ENCODE assay signal across 8 cellular contexts in genomic region chr14:74618078-74618952, GRCh38. TPM values are rescaled to one million over a fixed set of nuclear protein-coding genes. Genes with fewer than 3 reads are reported as not detected.
A peak's percentile ranks its signal among the peaks of the same experiment; 100 is the strongest.
DNase-seq lines count a peak whose midpoint lies in the region; ATAC-seq and TF ChIP-seq lines count a peak whose summit lies in the region.

No MANE protein-coding gene starts in this region.

- H3K4me1 Mint-ChIP-seq in dendritic cell treated with granulocyte-macrophage colony-stimulating factor and Interleukin-4, amounts not matched to agents 40 ng/mL and 50 ng/mL, for 4 days (ENCODE audit: low read depth) = peaks cover 93% of the 10 kb centered on the region

- DNase-seq in AG04450 (ENCODE audit: low read depth, low spot score) (no peak), pons (ENCODE audit: low spot score) (peak; percentile 52), thyroid gland (no peak)
- peak; percentile 74 for DNase-seq in Jurkat, Clone E6-1 (ENCODE audit: low read depth, low spot score)
- peak; percentile 49 to 68 for DNase-seq in activated CD4-positive, alpha-beta T cell treated with anti-CD3 and anti-CD28 coated beads for 4 hours

- peak overlapping the region; percentile 93 for H3K27ac ChIP-seq in AG04450 (ENCODE audit: low read depth, low read length)
- no peak overlapping the region for H3K27ac ChIP-seq in thyroid gland

- TF ChIP-seq POLR2A in thyroid gland (IDR thresholded peaks at IDR 0.05) = no peak

- intact Hi-C loops in dendritic cell treated with granulocyte-macrophage colony-stimulating factor and Interleukin-4, amounts not matched to agents 40 ng/mL and 50 ng/mL, for 4 days (cut with micrococcal nuclease) = no loop called here
- intact Hi-C loops in thyroid gland (cut with DNase I) = loop anchor here (5.0 to 10.0 kb wide), 3 partner anchors 86 to 256 kb away; no protein-coding TSS in a partner anchor

- H3K9me3 Mint-ChIP-seq in dendritic cell treated with granulocyte-macrophage colony-stimulating factor and Interleukin-4, amounts not matched to agents 40 ng/mL and 50 ng/mL, for 4 days = no peaks in the 10 kb centered on the region

- ATAC-seq in GM18861 (IDR thresholded peaks at IDR 0.05; ENCODE audit: unreplicated experiment) = no peak
- ATAC-seq in GM21529 (IDR thresholded peaks at IDR 0.05; ENCODE audit: unreplicated experiment) = no peak

- H3K27ac Mint-ChIP-seq in dendritic cell treated with granulocyte-macrophage colony-stimulating factor and Interleukin-4, amounts not matched to agents 40 ng/mL and 50 ng/mL, for 4 days = peak overlapping the region; percentile 46

- no peaks in the 10 kb centered on the region for H3K27me3 ChIP-seq in AG04450 (ENCODE audit: control insufficient read depth, insufficient read depth, low read length)
- no peaks in the 10 kb centered on the region for H3K27me3 ChIP-seq in thyroid gland

- POLR2A ChIA-PET in AG04450 (lab: Yijun Ruan, JAX) = interaction anchor here (0.9 to 3.0 kb wide), 7 partner anchors 8 to 53 kb away, joined by 3 to 22 read pairs (median 5); no protein-coding TSS in a partner anchor

- no peak for TF ChIP-seq CTCF in AG04450 (IDR thresholded peaks at IDR 0.05; ENCODE audit: low read depth, low read length)
- no peak for TF ChIP-seq CTCF in thyroid gland (IDR thresholded peaks at IDR 0.05)

- peaks cover 5 to 49% of the 10 kb centered on the region in 2 donors for H3K4me1 ChIP-seq in thyroid gland

- H3K36me3 Mint-ChIP-seq in dendritic cell treated with granulocyte-macrophage colony-stimulating factor and Interleukin-4, amounts not matched to agents 40 ng/mL and 50 ng/mL, for 4 days (ENCODE audit: low read depth) = no peaks in the 10 kb centered on the region

- CTCF ChIA-PET in AG04450 (lab: Charles Lee) = interaction anchor here (0.6 to 1.9 kb wide), 8 partner anchors 9 to 263 kb away, joined by 3 to 10 read pairs (median 4); partner anchors contain the start of gene DLST

- H3K4me3 ChIP-seq in AG04450 (ENCODE audit: low read depth, low read length) (no peak overlapping the region), thyroid gland (replicated peaks in 1 of 3) (no peak overlapping the region)
- H3K4me3 ChIP-seq in Jurkat, Clone E6-1 (ENCODE audit: low read length) = peak overlapping the region; percentile 18

- H3K9me3 ChIP-seq in AG04450 (ENCODE audit: control insufficient read depth, insufficient read depth, low read length) (no peaks in the 10 kb centered on the region), thyroid gland (no peaks in the 10 kb centered on the region)

- H3K36me3 ChIP-seq in thyroid gland = no peaks in the 10 kb centered on the region

- H3K4me3 Mint-ChIP-seq in dendritic cell treated with granulocyte-macrophage colony-stimulating factor and Interleukin-4, amounts not matched to agents 40 ng/mL and 50 ng/mL, for 4 days = no peak overlapping the region

- 60 to 68% methylated on average over 10 of the region's 10 CpGs for WGBS in thyroid gland, 2 donors

- peaks cover 24% of the 10 kb centered on the region for H3K27me3 Mint-ChIP-seq in dendritic cell treated with granulocyte-macrophage colony-stimulating factor and Interleukin-4, amounts not matched to agents 40 ng/mL and 50 ng/mL, for 4 days

RNA-seq across cellular contexts. Expression of gene LTBP2, which starts 6.3 kb away (rescaled TPM):
- polyA plus RNA-seq in AG04450 (2011; rRNA removed) = 44.3 and 61.8 TPM in 2 replicates
- polyA minus RNA-seq in AG04450 (2011; rRNA and poly(A)+ RNA removed) = 45.0 and 60.1 TPM in 2 replicates
- 0.48 TPM for polyA plus RNA-seq in Jurkat, Clone E6-1 (2012; ENCODE audit: insufficient read depth, insufficient read length)
- total RNA-seq in thyroid gland = 100 to 1,000 TPM in 3 of 4 donors, 10 to 100 TPM in 1; 81.3 to 240 (median 189) TPM

Comparison
In these comparisons a context has a peak if more than half of its experiments do, and no peak if none do; other contexts are left out.
1. DNase-seq: peak in Jurkat, Clone E6-1 (single experiment), activated CD4-positive, alpha-beta T cell treated with anti-CD3 and anti-CD28 coated beads for 4 hours (2 of 2) and pons (single experiment); none in AG04450 (single experiment) and thyroid gland (0 of 2).